1 cellular context compared by ENCODE assay signal in genomic region chr7:99438573-99439480, GRCh38.
TF ChIP-seq lines count a peak whose summit lies in the region.

Gene CPSF4, plus strand, starts transcription at chr7:99438943. Its CDS starts 140 bp downstream, at chr7:99439083.
Gene PTCD1, minus strand, starts transcription at chr7:99438798. Its CDS starts 3,556 bp downstream, at chr7:99435242.

TF ChIP-seq in K562, 482 proteins besides CTCF, POLR2A, EP300 and RAD21 (continued from another document and continues in another):
- TF ChIP-seq, protein P1, sequence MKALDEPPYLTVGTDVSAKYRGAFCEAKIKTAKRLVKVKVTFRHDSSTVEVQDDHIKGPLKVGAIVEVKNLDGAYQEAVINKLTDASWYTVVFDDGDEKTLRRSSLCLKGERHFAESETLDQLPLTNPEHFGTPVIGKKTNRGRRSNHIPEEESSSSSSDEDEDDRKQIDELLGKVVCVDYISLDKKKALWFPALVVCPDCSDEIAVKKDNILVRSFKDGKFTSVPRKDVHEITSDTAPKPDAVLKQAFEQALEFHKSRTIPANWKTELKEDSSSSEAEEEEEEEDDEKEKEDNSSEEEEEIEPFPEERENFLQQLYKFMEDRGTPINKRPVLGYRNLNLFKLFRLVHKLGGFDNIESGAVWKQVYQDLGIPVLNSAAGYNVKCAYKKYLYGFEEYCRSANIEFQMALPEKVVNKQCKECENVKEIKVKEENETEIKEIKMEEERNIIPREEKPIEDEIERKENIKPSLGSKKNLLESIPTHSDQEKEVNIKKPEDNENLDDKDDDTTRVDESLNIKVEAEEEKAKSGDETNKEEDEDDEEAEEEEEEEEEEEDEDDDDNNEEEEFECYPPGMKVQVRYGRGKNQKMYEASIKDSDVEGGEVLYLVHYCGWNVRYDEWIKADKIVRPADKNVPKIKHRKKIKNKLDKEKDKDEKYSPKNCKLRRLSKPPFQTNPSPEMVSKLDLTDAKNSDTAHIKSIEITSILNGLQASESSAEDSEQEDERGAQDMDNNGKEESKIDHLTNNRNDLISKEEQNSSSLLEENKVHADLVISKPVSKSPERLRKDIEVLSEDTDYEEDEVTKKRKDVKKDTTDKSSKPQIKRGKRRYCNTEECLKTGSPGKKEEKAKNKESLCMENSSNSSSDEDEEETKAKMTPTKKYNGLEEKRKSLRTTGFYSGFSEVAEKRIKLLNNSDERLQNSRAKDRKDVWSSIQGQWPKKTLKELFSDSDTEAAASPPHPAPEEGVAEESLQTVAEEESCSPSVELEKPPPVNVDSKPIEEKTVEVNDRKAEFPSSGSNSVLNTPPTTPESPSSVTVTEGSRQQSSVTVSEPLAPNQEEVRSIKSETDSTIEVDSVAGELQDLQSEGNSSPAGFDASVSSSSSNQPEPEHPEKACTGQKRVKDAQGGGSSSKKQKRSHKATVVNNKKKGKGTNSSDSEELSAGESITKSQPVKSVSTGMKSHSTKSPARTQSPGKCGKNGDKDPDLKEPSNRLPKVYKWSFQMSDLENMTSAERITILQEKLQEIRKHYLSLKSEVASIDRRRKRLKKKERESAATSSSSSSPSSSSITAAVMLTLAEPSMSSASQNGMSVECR (CRISPR knock-in tag; IDR thresholded peaks at IDR 0.05), result peak; percentile 92; the same call in 1 of the 2 replicates
- TF ChIP-seq NEUROD1 (IDR thresholded peaks at IDR 0.05; ENCODE audit: borderline replicate concordance, low read depth, low read length, partially characterized antibody) (peak; percentile 95), GABPB1 (CRISPR knock-in tag; IDR thresholded peaks at IDR 0.05) (peak; percentile 74; the same call in 1 of the 2 replicates), KDM5B (IDR thresholded peaks at IDR 0.05; ENCODE audit: insufficient replicate concordance, low read depth, low read length) (peak; percentile 85), FOXO4 (CRISPR knock-in tag; IDR thresholded peaks at IDR 0.05) (0 out of 2 replicates have a peak, but pooled peaks have one; percentile 44), NR4A1 (CRISPR knock-in tag; IDR thresholded peaks at IDR 0.05) (peak; percentile 81; the same call in 1 of the 2 replicates), NR4A1 (tag; IDR thresholded peaks at IDR 0.05) (peak; percentile 76), FOXA3 (CRISPR knock-in tag; conservative IDR thresholded peaks at IDR 0.05 in 1 of 2, IDR thresholded peaks at IDR 0.05 in 1 of 2) (no peak; a peak in 1 of 4 replicates), TAF9B (IDR thresholded peaks at IDR 0.05; ENCODE audit: partially characterized antibody) (no peak), ZBTB7A (IDR thresholded peaks at IDR 0.05; ENCODE audit: borderline replicate concordance, control insufficient read depth, low read depth, low read length) (no peak), HIVEP1 (CRISPR knock-in tag; IDR thresholded peaks at IDR 0.05) (peak; percentile 84; the same call in 1 of the 2 replicates), BHLHE40 (IDR thresholded peaks at IDR 0.05; ENCODE audit: low read length) (peak; percentile 96), ETV5 (CRISPR knock-in tag; IDR thresholded peaks at IDR 0.05; ENCODE audit: low read depth) (peak; percentile 86), ATF7 (IDR thresholded peaks at IDR 0.05) (peak; percentile 89), HMG20A (CRISPR knock-in tag; conservative IDR thresholded peaks at IDR 0.05) (no peak), DDX20 (tag; IDR thresholded peaks at IDR 0.05; ENCODE audit: low read depth) (no peak), ZNF609 (CRISPR knock-in tag; IDR thresholded peaks at IDR 0.05; ENCODE audit: borderline replicate concordance) (peak; percentile 45; the same call in 1 of the 2 replicates), NKRF (IDR thresholded peaks at IDR 0.05; ENCODE audit: borderline replicate concordance) (peak; percentile 76), ZNF316 (IDR thresholded peaks at IDR 0.05) (peak; percentile 33; the same call in 1 of the 2 replicates), ZNF395 (CRISPR knock-in tag; IDR thresholded peaks at IDR 0.05) (peak; percentile 82; the same call in 1 of the 2 replicates), EWSR1 (IDR thresholded peaks at IDR 0.05; ENCODE audit: borderline replicate concordance, low read depth, partially characterized antibody) (no peak)
- TF ChIP-seq, protein P2, sequence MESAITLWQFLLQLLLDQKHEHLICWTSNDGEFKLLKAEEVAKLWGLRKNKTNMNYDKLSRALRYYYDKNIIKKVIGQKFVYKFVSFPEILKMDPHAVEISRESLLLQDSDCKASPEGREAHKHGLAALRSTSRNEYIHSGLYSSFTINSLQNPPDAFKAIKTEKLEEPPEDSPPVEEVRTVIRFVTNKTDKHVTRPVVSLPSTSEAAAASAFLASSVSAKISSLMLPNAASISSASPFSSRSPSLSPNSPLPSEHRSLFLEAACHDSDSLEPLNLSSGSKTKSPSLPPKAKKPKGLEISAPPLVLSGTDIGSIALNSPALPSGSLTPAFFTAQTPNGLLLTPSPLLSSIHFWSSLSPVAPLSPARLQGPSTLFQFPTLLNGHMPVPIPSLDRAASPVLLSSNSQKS (CRISPR knock-in tag; IDR thresholded peaks at IDR 0.05), result 0 out of 2 replicates have a peak, but pooled peaks have one; percentile 63
- TF ChIP-seq, protein P3, sequence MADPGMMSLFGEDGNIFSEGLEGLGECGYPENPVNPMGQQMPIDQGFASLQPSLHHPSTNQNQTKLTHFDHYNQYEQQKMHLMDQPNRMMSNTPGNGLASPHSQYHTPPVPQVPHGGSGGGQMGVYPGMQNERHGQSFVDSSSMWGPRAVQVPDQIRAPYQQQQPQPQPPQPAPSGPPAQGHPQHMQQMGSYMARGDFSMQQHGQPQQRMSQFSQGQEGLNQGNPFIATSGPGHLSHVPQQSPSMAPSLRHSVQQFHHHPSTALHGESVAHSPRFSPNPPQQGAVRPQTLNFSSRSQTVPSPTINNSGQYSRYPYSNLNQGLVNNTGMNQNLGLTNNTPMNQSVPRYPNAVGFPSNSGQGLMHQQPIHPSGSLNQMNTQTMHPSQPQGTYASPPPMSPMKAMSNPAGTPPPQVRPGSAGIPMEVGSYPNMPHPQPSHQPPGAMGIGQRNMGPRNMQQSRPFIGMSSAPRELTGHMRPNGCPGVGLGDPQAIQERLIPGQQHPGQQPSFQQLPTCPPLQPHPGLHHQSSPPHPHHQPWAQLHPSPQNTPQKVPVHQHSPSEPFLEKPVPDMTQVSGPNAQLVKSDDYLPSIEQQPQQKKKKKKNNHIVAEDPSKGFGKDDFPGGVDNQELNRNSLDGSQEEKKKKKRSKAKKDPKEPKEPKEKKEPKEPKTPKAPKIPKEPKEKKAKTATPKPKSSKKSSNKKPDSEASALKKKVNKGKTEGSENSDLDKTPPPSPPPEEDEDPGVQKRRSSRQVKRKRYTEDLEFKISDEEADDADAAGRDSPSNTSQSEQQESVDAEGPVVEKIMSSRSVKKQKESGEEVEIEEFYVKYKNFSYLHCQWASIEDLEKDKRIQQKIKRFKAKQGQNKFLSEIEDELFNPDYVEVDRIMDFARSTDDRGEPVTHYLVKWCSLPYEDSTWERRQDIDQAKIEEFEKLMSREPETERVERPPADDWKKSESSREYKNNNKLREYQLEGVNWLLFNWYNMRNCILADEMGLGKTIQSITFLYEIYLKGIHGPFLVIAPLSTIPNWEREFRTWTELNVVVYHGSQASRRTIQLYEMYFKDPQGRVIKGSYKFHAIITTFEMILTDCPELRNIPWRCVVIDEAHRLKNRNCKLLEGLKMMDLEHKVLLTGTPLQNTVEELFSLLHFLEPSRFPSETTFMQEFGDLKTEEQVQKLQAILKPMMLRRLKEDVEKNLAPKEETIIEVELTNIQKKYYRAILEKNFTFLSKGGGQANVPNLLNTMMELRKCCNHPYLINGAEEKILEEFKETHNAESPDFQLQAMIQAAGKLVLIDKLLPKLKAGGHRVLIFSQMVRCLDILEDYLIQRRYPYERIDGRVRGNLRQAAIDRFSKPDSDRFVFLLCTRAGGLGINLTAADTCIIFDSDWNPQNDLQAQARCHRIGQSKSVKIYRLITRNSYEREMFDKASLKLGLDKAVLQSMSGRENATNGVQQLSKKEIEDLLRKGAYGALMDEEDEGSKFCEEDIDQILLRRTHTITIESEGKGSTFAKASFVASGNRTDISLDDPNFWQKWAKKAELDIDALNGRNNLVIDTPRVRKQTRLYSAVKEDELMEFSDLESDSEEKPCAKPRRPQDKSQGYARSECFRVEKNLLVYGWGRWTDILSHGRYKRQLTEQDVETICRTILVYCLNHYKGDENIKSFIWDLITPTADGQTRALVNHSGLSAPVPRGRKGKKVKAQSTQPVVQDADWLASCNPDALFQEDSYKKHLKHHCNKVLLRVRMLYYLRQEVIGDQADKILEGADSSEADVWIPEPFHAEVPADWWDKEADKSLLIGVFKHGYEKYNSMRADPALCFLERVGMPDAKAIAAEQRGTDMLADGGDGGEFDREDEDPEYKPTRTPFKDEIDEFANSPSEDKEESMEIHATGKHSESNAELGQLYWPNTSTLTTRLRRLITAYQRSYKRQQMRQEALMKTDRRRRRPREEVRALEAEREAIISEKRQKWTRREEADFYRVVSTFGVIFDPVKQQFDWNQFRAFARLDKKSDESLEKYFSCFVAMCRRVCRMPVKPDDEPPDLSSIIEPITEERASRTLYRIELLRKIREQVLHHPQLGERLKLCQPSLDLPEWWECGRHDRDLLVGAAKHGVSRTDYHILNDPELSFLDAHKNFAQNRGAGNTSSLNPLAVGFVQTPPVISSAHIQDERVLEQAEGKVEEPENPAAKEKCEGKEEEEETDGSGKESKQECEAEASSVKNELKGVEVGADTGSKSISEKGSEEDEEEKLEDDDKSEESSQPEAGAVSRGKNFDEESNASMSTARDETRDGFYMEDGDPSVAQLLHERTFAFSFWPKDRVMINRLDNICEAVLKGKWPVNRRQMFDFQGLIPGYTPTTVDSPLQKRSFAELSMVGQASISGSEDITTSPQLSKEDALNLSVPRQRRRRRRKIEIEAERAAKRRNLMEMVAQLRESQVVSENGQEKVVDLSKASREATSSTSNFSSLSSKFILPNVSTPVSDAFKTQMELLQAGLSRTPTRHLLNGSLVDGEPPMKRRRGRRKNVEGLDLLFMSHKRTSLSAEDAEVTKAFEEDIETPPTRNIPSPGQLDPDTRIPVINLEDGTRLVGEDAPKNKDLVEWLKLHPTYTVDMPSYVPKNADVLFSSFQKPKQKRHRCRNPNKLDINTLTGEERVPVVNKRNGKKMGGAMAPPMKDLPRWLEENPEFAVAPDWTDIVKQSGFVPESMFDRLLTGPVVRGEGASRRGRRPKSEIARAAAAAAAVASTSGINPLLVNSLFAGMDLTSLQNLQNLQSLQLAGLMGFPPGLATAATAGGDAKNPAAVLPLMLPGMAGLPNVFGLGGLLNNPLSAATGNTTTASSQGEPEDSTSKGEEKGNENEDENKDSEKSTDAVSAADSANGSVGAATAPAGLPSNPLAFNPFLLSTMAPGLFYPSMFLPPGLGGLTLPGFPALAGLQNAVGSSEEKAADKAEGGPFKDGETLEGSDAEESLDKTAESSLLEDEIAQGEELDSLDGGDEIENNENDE (IDR thresholded peaks at IDR 0.05; ENCODE audit: low read depth, low read length), result no peak
